Comparison of ENCODE assay signal across 12 cellular contexts in genomic region chr15:69980311-69981059, GRCh38.
A peak's percentile ranks its signal among the peaks of the same experiment; 100 is the strongest.
DNase-seq lines count a peak whose midpoint lies in the region; FAIRE-seq and TF ChIP-seq lines count a peak whose summit lies in the region.
"Had no signal": no experiment of that assay in that cellular context is flagged by ENCODE, and none has a peak within 500 bp of the region (broad histone marks: within the 10 kb centered on the region; RNA-seq: fewer than 3 reads in every experiment).

No MANE protein-coding gene starts in this region.

- FAIRE-seq in GM19239 (lab: Jason Lieb, UNC) (peak; percentile 83), urothelium cell line (lab: Jason Lieb, UNC) (no peak)

- TF ChIP-seq CTCF in GM12872 (IDR thresholded peaks at IDR 0.05; ENCODE audit: insufficient read depth, low read depth, low read length) (peak; percentile 16; the same call in 1 of the 3 replicates), glutamatergic neuron (IDR thresholded peaks at IDR 0.05; ENCODE audit: partially characterized antibody, unreplicated experiment) (no peak)

- DNase-seq in GM19239 (ENCODE audit: insufficient read length, low spot score) (no peak), glutamatergic neuron (no peak), NCI-H2029 treated with DMSO at 0.1 percent for 48 hours (lab: John Stamatoyannopoulos, UW) (no peak), urothelium cell line (ENCODE audit: low spot score) (no peak), NCI-H748 treated with DMSO at 0.1 percent for 48 hours (lab: John Stamatoyannopoulos, UW) (no peak), kidney glomerular epithelial cell (lab: John Stamatoyannopoulos, UW) (no peak)
- DNase-seq: aorta; cortex of kidney; NCI-H2171 treated with DMSO at 0.1 percent for 48 hours; stimulated activated CD4-positive, alpha-beta T cell treated with anti-CD3 and anti-CD28 coated beads, Interleukin-15, amount 100 ng/mL, for 24 hours had no signal

- H3K27ac Mint-ChIP-seq in IgD-negative memory B cell, result peak overlapping the region; percentile 86 to 97 (median 95)
- no peak overlapping the region for H3K27ac Mint-ChIP-seq in glutamatergic neuron (ENCODE audit: unreplicated experiment)

- H3K9me3 Mint-ChIP-seq in IgD-negative memory B cell (peaks cover 0 to 3% (median 0%) of the 10 kb centered on the region in 3 donors), glutamatergic neuron (ENCODE audit: unreplicated experiment) (peaks cover 7% of the 10 kb centered on the region)

- H3K4me3 Mint-ChIP-seq in IgD-negative memory B cell, result peak overlapping the region; percentile 57 to 88 (median 82)
- peak overlapping the region; percentile 13 for H3K4me3 Mint-ChIP-seq in glutamatergic neuron (ENCODE audit: unreplicated experiment)

- H3K36me3 Mint-ChIP-seq in IgD-negative memory B cell (no peaks in the 10 kb centered on the region), glutamatergic neuron (ENCODE audit: unreplicated experiment) (no peaks in the 10 kb centered on the region)

- H3K4me1 Mint-ChIP-seq in IgD-negative memory B cell, result peaks cover 31 to 51% (median 40%) of the 10 kb centered on the region in 3 donors
- peaks cover 11% of the 10 kb centered on the region for H3K4me1 Mint-ChIP-seq in glutamatergic neuron (ENCODE audit: low read depth, unreplicated experiment)

- H3K27me3 Mint-ChIP-seq in IgD-negative memory B cell (peaks cover 3% of the 10 kb centered on the region), glutamatergic neuron (ENCODE audit: unreplicated experiment) (peaks cover 4% of the 10 kb centered on the region)
